In genomic region chr5:78287833-78288232, GRCh38 we compare ENCODE assay signal across 10 cellular contexts. TPM values are rescaled to one million over a fixed set of nuclear protein-coding genes. Genes with fewer than 3 reads are reported as not detected.
DNase-seq lines count a peak whose midpoint lies in the region; ATAC-seq and TF ChIP-seq lines count a peak whose summit lies in the region.
"Had no signal": no experiment of that assay in that cellular context is flagged by ENCODE, and none has a peak within 500 bp of the region (broad histone marks: within the 10 kb centered on the region; RNA-seq: fewer than 3 reads in every experiment).

No MANE protein-coding gene starts in this region.

- H3K4me2 ChIP-seq in HCT116 (ENCODE audit: low read length): peak overlapping the region; percentile 55

- RAD21 ChIA-PET in HCT116 (lab: Charles Lee; ENCODE audit: low non-redundant PET in 1 of 2, low total read pairs in 2 of 2, uncharacterized antibody in 2 of 2, unreplicated experiment in 2 of 2): no interaction called here

- H3K4me1 ChIP-seq in HCT116 (ENCODE audit: control insufficient read depth in 1 of 2, insufficient read depth in 2 of 2, low read length in 2 of 2) (peaks cover 2 to 13% of the 10 kb centered on the region in 2 experiments; a peak in 3 of 4 replicates), adipocyte (ENCODE audit: control insufficient read depth, insufficient read depth, low read length) (peaks cover 52% of the 10 kb centered on the region)
- H3K4me1 ChIP-seq: prostate gland had no signal

- no peak overlapping the region for H3K27ac ChIP-seq in HCT116 (ENCODE audit: low read depth, low read length)
- H3K27ac ChIP-seq: C4-2B, prostate gland had no signal

- POLR2A ChIA-PET in HCT116 (lab: Charles Lee): no interaction called here

- TF ChIP-seq CTCF in HCT116 (IDR thresholded peaks at IDR 0.05 in 2 of 3, conservative IDR thresholded peaks at IDR 0.05 in 1 of 3; ENCODE audit: borderline replicate concordance in 1 of 3, insufficient read depth in 1 of 3, low read depth in 2 of 3, low read length in 2 of 3): no peak

- DNase-seq in A172 (ENCODE audit: low spot score) (peak; percentile 38), HCT116 (ENCODE audit: low read depth, low spot score) (peak; percentile 23), adipocyte (ENCODE audit: low read depth) (peak; percentile 89), iPS-NIHi11 (ENCODE audit: low spot score) (peak; percentile 11), NCI-H774 (lab: John Stamatoyannopoulos, UW) (no peak)
- DNase-seq in stimulated activated CD4-positive, alpha-beta T cell treated with anti-CD3 and anti-CD28 coated beads, Interleukin-4, amount 100 ng/mL, for 24 hours: no peak

- H3K4me3 ChIP-seq in HCT116 (replicated peaks in 1 of 2; ENCODE audit: low read depth in 1 of 2, low read length in 2 of 2) (peak overlapping the region in 1 of 2 experiments; percentile 13; a peak in 1 of 4 replicates), adipocyte (ENCODE audit: low read length) (peak overlapping the region; percentile 56)
- H3K4me3 ChIP-seq: prostate gland had no signal

- H3K9me3 ChIP-seq in HCT116 (ENCODE audit: control insufficient read depth in 1 of 2, insufficient read depth in 1 of 2, low read depth in 1 of 2, low read length in 2 of 2): no peaks in the 10 kb centered on the region
- no peaks in the 10 kb centered on the region for H3K9me3 ChIP-seq in adipocyte (ENCODE audit: control insufficient read depth, low read length)
- H3K9me3 ChIP-seq: prostate gland had no signal

- H4K20me1 ChIP-seq in HCT116 (ENCODE audit: insufficient read depth): no peaks in the 10 kb centered on the region

- H3K79me2 ChIP-seq in HCT116 (ENCODE audit: insufficient read depth, low read length): peaks cover 97% of the 10 kb centered on the region

- TF ChIP-seq POLR2A in HCT116 (IDR thresholded peaks at IDR 0.05; ENCODE audit: borderline replicate concordance, extremely low read depth, insufficient read depth, insufficient read length): no peak

- TF ChIP-seq RAD21 in HCT116 (IDR thresholded peaks at IDR 0.05; ENCODE audit: low read depth): no peak

- H3K9me2 ChIP-seq in HCT116 (ENCODE audit: insufficient read depth): no peaks in the 10 kb centered on the region

- H3K9ac ChIP-seq in HCT116 (ENCODE audit: low read length) (no peak overlapping the region), adipocyte (ENCODE audit: low read length) (peak overlapping the region; percentile 18)

- H2AFZ ChIP-seq in HCT116 (ENCODE audit: low read depth, low read length, poor library complexity, severe bottlenecking): no peak overlapping the region

- CTCF ChIA-PET in HCT116 (lab: Charles Lee): no interaction called here

- H3K27me3 ChIP-seq in HCT116 (ENCODE audit: insufficient read depth, low read length) (no peaks in the 10 kb centered on the region), adipocyte (replicated peaks; ENCODE audit: control insufficient read depth, insufficient read depth, low read length) (no peaks in the 10 kb centered on the region)

- BruUV-seq in HCT116 (replicated peaks; lab: Mats Ljungman, UMichigan): no TSS peak

- ATAC-seq in HCT116: peak; percentile 78
- ATAC-seq in GM19455 (IDR thresholded peaks at IDR 0.05; ENCODE audit: unreplicated experiment): no peak
- no peak for ATAC-seq in HG03135 (IDR thresholded peaks at IDR 0.05; ENCODE audit: unreplicated experiment)

- intact Hi-C loops in HCT116 (cut with micrococcal nuclease): no loop called here

- H3K36me3 ChIP-seq in HCT116 (ENCODE audit: control insufficient read depth in 1 of 2, insufficient read depth in 2 of 2, low read length in 2 of 2) (no peaks in the 10 kb centered on the region), adipocyte (ENCODE audit: control insufficient read depth, insufficient read depth, low read length, severe bottlenecking) (no peaks in the 10 kb centered on the region)
- H3K36me3 ChIP-seq: prostate gland had no signal

TF ChIP-seq in HCT116, 20 proteins besides CTCF, POLR2A, EP300 and RAD21:
- no peak for TF ChIP-seq SIN3A (IDR thresholded peaks at IDR 0.05; ENCODE audit: low read depth)
- TF ChIP-seq EGR1 (IDR thresholded peaks at IDR 0.05; ENCODE audit: low read depth): no peak
- TF ChIP-seq SP1 (IDR thresholded peaks at IDR 0.05; ENCODE audit: low read depth): no peak
- TF ChIP-seq YY1 (IDR thresholded peaks at IDR 0.05; ENCODE audit: extremely low read depth, insufficient replicate concordance, low read depth, low read length): no peak
- TF ChIP-seq ZFX (IDR thresholded peaks at IDR 0.05): no peak
- no peak for TF ChIP-seq POLR2AphosphoS5 (IDR thresholded peaks at IDR 0.05; ENCODE audit: low read depth, low read length)
- TF ChIP-seq FOSL1 (IDR thresholded peaks at IDR 0.05; ENCODE audit: low read depth): peak; percentile 36; the same call in 1 of the 2 replicates
- TF ChIP-seq MAX (IDR thresholded peaks at IDR 0.05): no peak; the same call in 1 of the 2 replicates
- TF ChIP-seq ATF3 (IDR thresholded peaks at IDR 0.05): no peak

RNA-seq across cellular contexts. Expression of gene AP3B1, which starts 6.7 kb away (rescaled TPM):
- total RNA-seq in A172 (2014; rRNA removed; shearing (Covaris generic)): 59.6 and 70.5 TPM in 2 replicates
- 54.5 TPM for total RNA-seq in HCT116 (2021; ENCODE audit: unreplicated experiment)
- 24.0 and 29.8 TPM in 2 replicates for polyA plus RNA-seq in HCT116 (2012)

Comparison
In these comparisons a context has a peak if more than half of its experiments do, and no peak if none do; other contexts are left out.
1. DNase-seq: peak in A172 (single experiment), HCT116 (single experiment), adipocyte (single experiment) and iPS-NIHi11 (single experiment); none in stimulated activated CD4-positive, alpha-beta T cell treated with anti-CD3 and anti-CD28 coated beads, Interleukin-4, amount 100 ng/mL, for 24 hours (single experiment) and NCI-H774 (single experiment).